Comparison of ENCODE assay signal across 33 cellular contexts in the genomic region with DNA sequence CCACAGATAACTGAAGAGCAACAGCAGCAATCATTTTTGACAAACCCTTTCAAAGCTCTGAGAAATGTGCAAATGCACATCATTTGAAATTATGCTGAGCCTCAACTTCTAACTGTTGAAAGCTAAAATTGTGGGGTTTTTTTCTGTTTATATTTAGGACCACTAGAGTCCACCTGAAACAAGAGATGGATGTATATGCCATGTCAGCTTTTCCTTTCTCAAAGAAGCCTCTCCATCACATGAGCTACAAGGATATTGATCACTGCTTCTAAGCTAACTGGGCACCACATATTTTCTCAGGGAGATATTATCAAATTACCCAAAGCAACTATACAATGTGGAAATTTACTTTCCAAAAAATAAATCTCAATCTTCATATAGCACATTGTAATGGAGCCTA.
DNase-seq lines count a peak whose midpoint lies in the region; ATAC-seq, FAIRE-seq and TF ChIP-seq lines count a peak whose summit lies in the region.
"Had no signal": no experiment of that assay in that cellular context is flagged by ENCODE, and none has a peak within 500 bp of the region (broad histone marks: within the 10 kb centered on the region; RNA-seq: fewer than 3 reads in every experiment).

No MANE protein-coding gene starts in this region.

- H4K91ac ChIP-seq in IMR-90 (ENCODE audit: insufficient read depth, low read depth, low read length) = no peak overlapping the region

- TF ChIP-seq RAD21 in HepG2 (CRISPR knock-in tag; IDR thresholded peaks at IDR 0.05) = no peak
- no peak for TF ChIP-seq RAD21 in IMR-90 (IDR thresholded peaks at IDR 0.05; ENCODE audit: low read length)
- no peak for TF ChIP-seq RAD21 in K562 (CRISPR knock-in tag; conservative IDR thresholded peaks at IDR 0.05 in 1 of 2, IDR thresholded peaks at IDR 0.05 in 1 of 2)

- H2BK15ac ChIP-seq in IMR-90 (ENCODE audit: low read depth, low read length) = no peak overlapping the region

- H2BK120ac ChIP-seq in IMR-90 (ENCODE audit: low read depth, low read length) = no peak overlapping the region

- BruUV-seq in HepG2 (replicated peaks; lab: Mats Ljungman, UMichigan) = no TSS peak
- BruUV-seq in IMR-90 (replicated peaks; lab: Mats Ljungman, UMichigan) = no TSS peak
- no TSS peak for BruUV-seq in K562 (replicated peaks; lab: Mats Ljungman, UMichigan)

- H2BK5ac ChIP-seq in IMR-90 (ENCODE audit: low read depth, low read length, poor library complexity, severe bottlenecking) = no peak overlapping the region

- no peak for ATAC-seq in HepG2
- ATAC-seq in right lobe of liver = no peak
- no peak for ATAC-seq in IMR-90 (ENCODE audit: low read depth)
- no peak for ATAC-seq in K562
- ATAC-seq: A549; CD8-positive, alpha-beta T cell had no signal

- no peak overlapping the region for H3K14ac ChIP-seq in IMR-90 (replicated peaks; ENCODE audit: low read depth, low read length)

- H2AFZ ChIP-seq in HepG2 (ENCODE audit: low read length) (no peak overlapping the region), IMR-90 (replicated peaks; ENCODE audit: low read length, poor library complexity) (no peak overlapping the region), K562 (ENCODE audit: low read depth, low read length) (no peak overlapping the region)

- no peak overlapping the region for H2AK5ac ChIP-seq in IMR-90 (ENCODE audit: low read depth, low read length)

- DNase-seq in HepG2 (ENCODE audit: low spot score) (no peak), right lobe of liver (no peak), IMR-90 (no peak), K562 (ENCODE audit: extremely low read depth in 1 of 4, low spot score in 3 of 4) (no peak), dorsolateral prefrontal cortex (no peak)
- DNase-seq in activated CD8-positive, alpha-beta memory T cell treated with anti-CD3 and anti-CD28 coated beads for 24 hours = no peak
- DNase-seq: 8988T; ACHN; AML-193; BE2C; C1 segment of cervical spinal cord; Caco-2; Calu3; CD4-positive, alpha-beta memory T cell; CD4-positive, alpha-beta T cell; CD4-positive, CD25-positive, alpha-beta regulatory T cell; CD8-positive, alpha-beta memory T cell; CD8-positive, alpha-beta T cell; COR-L47; DMS 273 treated with DMSO at 0.1 percent for 48 hours; DMS153; DMS53; DMS79; DMS79 treated with DMSO at 0.1 percent for 48 hours; DND-41; EL had no signal

- H3K27ac ChIP-seq in HepG2 (ENCODE audit: extremely low read length, insufficient read depth, low read length) (no peak overlapping the region), right lobe of liver (no peak overlapping the region), IMR-90 (ENCODE audit: insufficient read depth, low read length) (no peak overlapping the region), K562 (ENCODE audit: extremely low read depth, low read depth, low read length) (no peak overlapping the region), dorsolateral prefrontal cortex (no peak overlapping the region)
- H3K27ac ChIP-seq: 22Rv1; A549; BLaER1; BLaER1 treated with 17β-estradiol and CSF1 and Interleukin-3, amounts not matched to agents 10 nM and 100 nM; C4-2B had no signal

- in situ Hi-C loops in HepG2 (cut with HindIII; ENCODE audit: extremely low pct_ligation_motif_present, low pct_unique_long_range_greater_than_20kb) = no loop called here
- in situ Hi-C loops in IMR-90 (cut with MboI; ENCODE audit: low sequenced_read_pairs) = no loop called here
- in situ Hi-C loops in K562 (cut with MboI) = no loop called here

- H3K9ac ChIP-seq in HepG2 (ENCODE audit: insufficient read depth, low read depth, low read length) (no peak overlapping the region), IMR-90 (ENCODE audit: low read depth, low read length) (no peak overlapping the region), K562 (ENCODE audit: insufficient read depth in 1 of 2, low read depth in 2 of 2, low read length in 2 of 2) (no peak overlapping the region)
- H3K9ac ChIP-seq: BLaER1; BLaER1 treated with 17β-estradiol and CSF1 and Interleukin-3, amounts not matched to agents 10 nM and 100 nM had no signal

- no peak overlapping the region for H2AK9ac ChIP-seq in IMR-90 (replicated peaks; ENCODE audit: low read depth, low read length, poor library complexity)

- H3K4me3 ChIP-seq in HepG2 (replicated peaks in 1 of 3; ENCODE audit: insufficient read depth in 1 of 3, low read depth in 2 of 3, low read length in 3 of 3) (no peak overlapping the region), right lobe of liver (no peak overlapping the region), IMR-90 (ENCODE audit: insufficient read depth, low read depth, low read length) (no peak overlapping the region), K562 (no peak overlapping the region), dorsolateral prefrontal cortex (no peak overlapping the region)
- H3K4me3 ChIP-seq: A549; BLaER1; BLaER1 treated with 17β-estradiol and CSF1 and Interleukin-3, amounts not matched to agents 10 nM and 100 nM had no signal

- no peaks in the 10 kb centered on the region for H3K4me1 ChIP-seq in HepG2 (ENCODE audit: insufficient read depth, low read length)
- no peaks in the 10 kb centered on the region for H3K4me1 ChIP-seq in right lobe of liver
- H3K4me1 ChIP-seq in IMR-90 (ENCODE audit: control insufficient read depth, insufficient read depth, low read length) = no peaks in the 10 kb centered on the region
- no peaks in the 10 kb centered on the region for H3K4me1 ChIP-seq in K562 (replicated peaks in 1 of 2; ENCODE audit: control insufficient read depth in 2 of 2, insufficient read depth in 2 of 2, low read length in 2 of 2)
- H3K4me1 ChIP-seq: A549; BE2C; BLaER1; BLaER1 treated with 17β-estradiol and CSF1 and Interleukin-3, amounts not matched to agents 10 nM and 100 nM; Caco-2 had no signal

- POLR2A ChIA-PET in HepG2 (lab: Yijun Ruan, JAX) (no interaction called here), IMR-90 (lab: Charles Lee; ENCODE audit: unreplicated experiment) (no interaction called here), K562 (lab: Yijun Ruan, JAX) (no interaction called here)

- dilution Hi-C loops in IMR-90 (cut with HindIII; ENCODE audit: low sequenced_read_pairs, unreplicated experiment) = no loop called here

- no peak overlapping the region for H3K56ac ChIP-seq in IMR-90 (ENCODE audit: extremely low read depth, insufficient read depth, low read length)

- no peaks in the 10 kb centered on the region for H3K79me2 ChIP-seq in HepG2 (ENCODE audit: insufficient read depth, low read length)
- no peaks in the 10 kb centered on the region for H3K79me2 ChIP-seq in K562 (ENCODE audit: control insufficient read depth, insufficient read depth, low read length)

- CTCF ChIA-PET in HepG2 (lab: Yijun Ruan, JAX; ENCODE audit: low intra/inter-chr PET ratio, low total read pairs) (no interaction called here), IMR-90 (lab: Yijun Ruan, JAX) (no interaction called here), K562 (lab: Yijun Ruan, JAX; ENCODE audit: low intra/inter-chr PET ratio) (no interaction called here)

- no peaks in the 10 kb centered on the region for H3K27me3 ChIP-seq in HepG2 (ENCODE audit: control insufficient read depth in 1 of 2, insufficient read depth in 2 of 2, low read length in 2 of 2)
- no peaks in the 10 kb centered on the region for H3K27me3 ChIP-seq in right lobe of liver
- no peaks in the 10 kb centered on the region for H3K27me3 ChIP-seq in IMR-90 (ENCODE audit: control insufficient read depth, insufficient read depth, low read length)
- no peaks in the 10 kb centered on the region for H3K27me3 ChIP-seq in K562 (ENCODE audit: control insufficient read depth in 2 of 2, insufficient read depth in 2 of 2, low read length in 2 of 2)
- H3K27me3 ChIP-seq in dorsolateral prefrontal cortex = peaks cover 0 to 18% (median 0%) of the 10 kb centered on the region in 45 donors
- H3K27me3 ChIP-seq: BE2C; BLaER1; BLaER1 treated with 17β-estradiol and CSF1 and Interleukin-3, amounts not matched to agents 10 nM and 100 nM had no signal

- H3K23ac ChIP-seq in IMR-90 (ENCODE audit: low read depth, low read length) = no peak overlapping the region

- no peak overlapping the region for H3K18ac ChIP-seq in IMR-90 (ENCODE audit: low read depth, low read length)

- FAIRE-seq in HepG2 (lab: Jason Lieb, UNC) (no peak), K562 (lab: Jason Lieb, UNC) (no peak)
- FAIRE-seq: A204.1, A549, D721Med had no signal

- H3K9me3 ChIP-seq in HepG2 (ENCODE audit: low read length) = no peaks in the 10 kb centered on the region
- no peaks in the 10 kb centered on the region for H3K9me3 ChIP-seq in right lobe of liver
- no peaks in the 10 kb centered on the region; the same call in 1 of the 2 replicates for H3K9me3 ChIP-seq in IMR-90 (ENCODE audit: control insufficient read depth, insufficient read depth, low read length)
- no peaks in the 10 kb centered on the region for H3K9me3 ChIP-seq in K562 (replicated peaks; ENCODE audit: control insufficient read depth, insufficient read depth, low read depth, low read length)
- H3K9me3 ChIP-seq: A549; BE2C; BLaER1; BLaER1 treated with 17β-estradiol and CSF1 and Interleukin-3, amounts not matched to agents 10 nM and 100 nM; Caco-2 had no signal

- no peak overlapping the region for H2BK20ac ChIP-seq in IMR-90 (ENCODE audit: low read depth, low read length)

- H3K36me3 ChIP-seq in HepG2 (replicated peaks in 1 of 2; ENCODE audit: control insufficient read depth in 1 of 2, insufficient read depth in 2 of 2, low read length in 2 of 2) (no peaks in the 10 kb centered on the region), right lobe of liver (no peaks in the 10 kb centered on the region), IMR-90 (ENCODE audit: control insufficient read depth, insufficient read depth, low read length) (no peaks in the 10 kb centered on the region), K562 (ENCODE audit: control insufficient read depth, insufficient read depth, low read length) (no peaks in the 10 kb centered on the region)
- H3K36me3 ChIP-seq: BE2C; BLaER1; BLaER1 treated with 17β-estradiol and CSF1 and Interleukin-3, amounts not matched to agents 10 nM and 100 nM had no signal

- H4K5ac ChIP-seq in IMR-90 (ENCODE audit: low read depth, low read length) = no peak overlapping the region

- TF ChIP-seq POLR2A in HepG2 (IDR thresholded peaks at IDR 0.05; ENCODE audit: insufficient read depth in 1 of 2, low read depth in 2 of 2, low read length in 2 of 2) (no peak), right lobe of liver (IDR thresholded peaks at IDR 0.05) (no peak), IMR-90 (IDR thresholded peaks at IDR 0.05; ENCODE audit: low read depth, low read length) (no peak), K562 (conservative IDR thresholded peaks at IDR 0.05) (no peak)

- no peak overlapping the region for H4K8ac ChIP-seq in IMR-90 (ENCODE audit: low read depth in 2 of 2, low read length in 2 of 2)

- no peak overlapping the region for H3K4ac ChIP-seq in IMR-90 (ENCODE audit: low read depth, low read length)

- intact Hi-C loops in HepG2 (cut with micrococcal nuclease; ENCODE audit: unreplicated experiment) (no loop called here), right lobe of liver (cut with DNase I) (no loop called here), IMR-90 (cut with micrococcal nuclease) (no loop called here), K562 (cut with micrococcal nuclease) (no loop called here), dorsolateral prefrontal cortex (cut with DNase I) (no loop called here)

- TF ChIP-seq CTCF in HepG2 (CRISPR knock-in tag; IDR thresholded peaks at IDR 0.05) (no peak), right lobe of liver (IDR thresholded peaks at IDR 0.05) (no peak), IMR-90 (conservative IDR thresholded peaks at IDR 0.05; ENCODE audit: low read depth, low read length) (no peak), K562 (IDR thresholded peaks at IDR 0.05 in 2 of 3, conservative IDR thresholded peaks at IDR 0.05 in 1 of 3; ENCODE audit: insufficient read depth in 2 of 3, low read depth in 1 of 3, low read length in 3 of 3) (no peak), dorsolateral prefrontal cortex (IDR thresholded peaks at IDR 0.05 in 54 of 56, conservative IDR thresholded peaks at IDR 0.05 in 2 of 56; ENCODE audit: low read depth in 1 of 56, partially characterized antibody in 56 of 56) (no peak)

- H3K79me1 ChIP-seq in IMR-90 (ENCODE audit: low read depth in 1 of 2, low read length in 2 of 2) = no peaks in the 10 kb centered on the region

- H3K9me1 ChIP-seq in IMR-90 (ENCODE audit: insufficient read depth, low read length) (no peaks in the 10 kb centered on the region), K562 (ENCODE audit: control insufficient read depth, insufficient read depth, low read length) (no peaks in the 10 kb centered on the region)

- H3K4me2 ChIP-seq in HepG2 (ENCODE audit: low read depth, low read length) = no peak overlapping the region
- H3K4me2 ChIP-seq in IMR-90 (ENCODE audit: low read depth, low read length) = no peak overlapping the region
- no peak overlapping the region for H3K4me2 ChIP-seq in K562 (ENCODE audit: insufficient read depth, low read length)
- H3K4me2 ChIP-seq: A549; BLaER1; BLaER1 treated with 17β-estradiol and CSF1 and Interleukin-3, amounts not matched to agents 10 nM and 100 nM had no signal

- TF ChIP-seq EP300 in HepG2 (IDR thresholded peaks at IDR 0.05; ENCODE audit: low read depth in 2 of 2, low read length in 2 of 2) = no peak
- TF ChIP-seq EP300 in HepG2 (CRISPR knock-in tag; IDR thresholded peaks at IDR 0.05; ENCODE audit: borderline replicate concordance) = no peak
- TF ChIP-seq EP300 in K562 (IDR thresholded peaks at IDR 0.05; ENCODE audit: low read length) = no peak

- no peaks in the 10 kb centered on the region for H4K20me1 ChIP-seq in HepG2 (ENCODE audit: insufficient read depth, low read length)
- H4K20me1 ChIP-seq in IMR-90 (ENCODE audit: insufficient read depth, low read length) = no peaks in the 10 kb centered on the region
- H4K20me1 ChIP-seq in K562 (replicated peaks; ENCODE audit: control insufficient read depth, insufficient read depth, low read length) = no peaks in the 10 kb centered on the region
- H4K20me1 ChIP-seq: BLaER1; BLaER1 treated with 17β-estradiol and CSF1 and Interleukin-3, amounts not matched to agents 10 nM and 100 nM had no signal

Comparison
In these comparisons a context has a peak if more than half of its experiments do, and no peak if none do; other contexts are left out.
1. Of the 241 proteins assayed by ChIP-seq in both HepG2 and K562: peak only in HepG2: MAFF and MAFK; only in K562: none; in both: none; in neither: 239.